Comparison of ENCODE assay signal across 12 cellular contexts in the genomic region with DNA sequence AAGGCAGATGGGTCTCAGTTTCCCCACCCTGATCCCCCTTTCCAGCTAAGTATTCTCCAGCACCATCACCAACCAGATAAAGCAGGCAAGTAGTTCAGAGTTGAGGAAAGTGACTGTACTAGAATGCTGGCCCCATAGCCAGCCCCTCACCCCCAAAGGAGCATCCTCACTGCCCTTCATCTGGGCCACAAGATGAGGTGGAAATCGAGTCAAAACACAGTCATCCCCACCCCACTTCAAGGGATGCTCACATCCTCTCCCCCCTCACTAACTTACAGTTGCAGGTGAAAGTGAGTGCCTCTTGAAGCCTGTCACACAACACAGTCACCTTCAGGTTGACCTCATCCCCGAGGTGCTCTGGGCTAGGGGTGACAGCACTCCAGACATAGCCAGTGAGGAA. TPM values are rescaled to one million over a fixed set of nuclear protein-coding genes. Genes with fewer than 3 reads are reported as not detected.
DNase-seq lines count a peak whose midpoint lies in the region; ATAC-seq, FAIRE-seq and TF ChIP-seq lines count a peak whose summit lies in the region.
"Had no signal": no experiment of that assay in that cellular context is flagged by ENCODE, and none has a peak within 500 bp of the region (broad histone marks: within the 10 kb centered on the region; RNA-seq: fewer than 3 reads in every experiment).

No MANE protein-coding gene starts in this region.

- POLR2A ChIA-PET in endothelial cell of umbilical vein (lab: Charles Lee): no interaction called here

- H3K9me1 ChIP-seq in endothelial cell of umbilical vein (replicated peaks; ENCODE audit: control insufficient read depth, extremely low read depth, insufficient read depth, low read length): no peaks in the 10 kb centered on the region

- TF ChIP-seq POLR2A in endothelial cell of umbilical vein (IDR thresholded peaks at IDR 0.05; ENCODE audit: low read depth, low read length) (no peak), lower leg skin (IDR thresholded peaks at IDR 0.05) (no peak)

- H3K9me3 ChIP-seq in endothelial cell of umbilical vein (replicated peaks; ENCODE audit: control insufficient read depth, insufficient read depth, low read length): no peaks in the 10 kb centered on the region

- peak overlapping the region; percentile 11 for H3K27ac Mint-ChIP-seq in T-helper 2 cell treated with Interferon-gamma antibody and Interleukin-4, amounts not matched to agents 5 μg/mL and 100 μg/mL, for 36 hours
- H3K27ac Mint-ChIP-seq in stimulated activated naive B cell treated with anti-CD40 and anti-IgM and Interleukin-4, amounts not matched to agents 10 μg/mL and 1 μg/mL and 100 μg/mL, for 72 hours: peak overlapping the region; percentile 98
- H3K27ac Mint-ChIP-seq: natural killer cell had no signal

- H3K36me3 Mint-ChIP-seq in T-helper 2 cell treated with Interferon-gamma antibody and Interleukin-4, amounts not matched to agents 5 μg/mL and 100 μg/mL, for 36 hours (ENCODE audit: low read depth): peaks cover 10% of the 10 kb centered on the region
- peaks cover 51 to 74% of the 10 kb centered on the region in 2 donors for H3K36me3 Mint-ChIP-seq in stimulated activated naive B cell treated with anti-CD40 and anti-IgM and Interleukin-4, amounts not matched to agents 10 μg/mL and 1 μg/mL and 100 μg/mL, for 72 hours
- H3K36me3 Mint-ChIP-seq: natural killer cell had no signal

- WGBS in lower leg skin, 2 donors: 45 to 71% methylated on average over 2 of the region's 2 CpGs

- H3K4me2 ChIP-seq in endothelial cell of umbilical vein (ENCODE audit: insufficient read depth, low read length): no peak overlapping the region

- no peak overlapping the region for H2AFZ ChIP-seq in endothelial cell of umbilical vein (ENCODE audit: low read depth, low read length)

- no peak for DNase-seq in activated CD4-positive, CD25-positive, alpha-beta regulatory T cell treated with anti-CD3 and anti-CD28 coated beads, Interleukin-2, amount 50 U/mL, for 72 hours
- DNase-seq in T-helper 2 cell treated with Interferon-gamma antibody and Interleukin-4, amounts not matched to agents 5 μg/mL and 100 μg/mL, for 36 hours (ENCODE audit: low spot score): peak; percentile 12
- DNase-seq in endothelial cell of umbilical vein (ENCODE audit: low read depth, low spot score): no peak
- DNase-seq in stimulated activated naive B cell treated with anti-CD40 and anti-IgM and Interleukin-4, amounts not matched to agents 10 μg/mL and 1 μg/mL and 100 μg/mL, for 72 hours: peak; percentile 26
- no peak for DNase-seq in NCI-H2196 treated with DMSO at 0.1 percent for 48 hours (lab: John Stamatoyannopoulos, UW; ENCODE audit: unreplicated experiment)
- no peak for DNase-seq in NCI-H748 treated with DMSO at 0.1 percent for 48 hours (lab: John Stamatoyannopoulos, UW)
- no peak for DNase-seq in lower leg skin (ENCODE audit: low spot score in 2 of 2)
- DNase-seq: natural killer cell, NCI-H1436 treated with DMSO at 0.1 percent for 48 hours had no signal

- H3K4me1 ChIP-seq in endothelial cell of umbilical vein (ENCODE audit: control insufficient read depth, extremely low read depth, insufficient read depth, low read length): peaks cover 73% of the 10 kb centered on the region

- peaks cover 0 to 21% of the 10 kb centered on the region in 2 experiments for H3K36me3 ChIP-seq in endothelial cell of umbilical vein (ENCODE audit: control insufficient read depth in 2 of 2, extremely low read depth in 1 of 2, insufficient read depth in 2 of 2, low read length in 2 of 2)

- no peaks in the 10 kb centered on the region for H3K27me3 Mint-ChIP-seq in T-helper 2 cell treated with Interferon-gamma antibody and Interleukin-4, amounts not matched to agents 5 μg/mL and 100 μg/mL, for 36 hours (ENCODE audit: low read depth)
- no peaks in the 10 kb centered on the region for H3K27me3 Mint-ChIP-seq in stimulated activated naive B cell treated with anti-CD40 and anti-IgM and Interleukin-4, amounts not matched to agents 10 μg/mL and 1 μg/mL and 100 μg/mL, for 72 hours

- no peaks in the 10 kb centered on the region for H3K79me2 ChIP-seq in endothelial cell of umbilical vein (ENCODE audit: control insufficient read depth, insufficient read depth, low read length)

- peaks cover 41% of the 10 kb centered on the region for H3K4me1 Mint-ChIP-seq in T-helper 2 cell treated with Interferon-gamma antibody and Interleukin-4, amounts not matched to agents 5 μg/mL and 100 μg/mL, for 36 hours (ENCODE audit: low read depth)
- H3K4me1 Mint-ChIP-seq in stimulated activated naive B cell treated with anti-CD40 and anti-IgM and Interleukin-4, amounts not matched to agents 10 μg/mL and 1 μg/mL and 100 μg/mL, for 72 hours: peaks cover 84 to 97% of the 10 kb centered on the region in 2 donors

- dilution Hi-C loops in endothelial cell of umbilical vein (cut with MboI; ENCODE audit: extremely low pct_ligation_motif_present, low sequenced_read_pairs): no loop called here

- peak overlapping the region; percentile 36 for H3K27ac ChIP-seq in endothelial cell of umbilical vein (ENCODE audit: insufficient read depth, low read depth, low read length)
- H3K27ac ChIP-seq: 22Rv1 had no signal

- H3K4me3 ChIP-seq in endothelial cell of umbilical vein (replicated peaks in 1 of 3; ENCODE audit: insufficient read depth in 1 of 3, low read depth in 1 of 3, low read length in 3 of 3) (no peak overlapping the region), lower leg skin (ENCODE audit: low read depth, poor library complexity, severe bottlenecking) (no peak overlapping the region)

- no peak for FAIRE-seq in endothelial cell of umbilical vein (lab: Jason Lieb, UNC)
- FAIRE-seq: endometrium had no signal

- H3K9me3 Mint-ChIP-seq in T-helper 2 cell treated with Interferon-gamma antibody and Interleukin-4, amounts not matched to agents 5 μg/mL and 100 μg/mL, for 36 hours: no peaks in the 10 kb centered on the region
- H3K9me3 Mint-ChIP-seq in stimulated activated naive B cell treated with anti-CD40 and anti-IgM and Interleukin-4, amounts not matched to agents 10 μg/mL and 1 μg/mL and 100 μg/mL, for 72 hours: peaks cover 0 to 1% of the 10 kb centered on the region in 2 donors
- H3K9me3 Mint-ChIP-seq: natural killer cell had no signal

- H3K4me3 Mint-ChIP-seq in T-helper 2 cell treated with Interferon-gamma antibody and Interleukin-4, amounts not matched to agents 5 μg/mL and 100 μg/mL, for 36 hours: no peak overlapping the region
- H3K4me3 Mint-ChIP-seq in stimulated activated naive B cell treated with anti-CD40 and anti-IgM and Interleukin-4, amounts not matched to agents 10 μg/mL and 1 μg/mL and 100 μg/mL, for 72 hours: peak overlapping the region; percentile 15 to 65
- H3K4me3 Mint-ChIP-seq: natural killer cell had no signal

- no peaks in the 10 kb centered on the region for H4K20me1 ChIP-seq in endothelial cell of umbilical vein (replicated peaks; ENCODE audit: control insufficient read depth, extremely low read depth, insufficient read depth, low read length)

- intact Hi-C loops in endothelial cell of umbilical vein (cut with micrococcal nuclease): no loop called here
- intact Hi-C loops in lower leg skin (cut with DNase I; ENCODE audit: low total_unique reads): no loop called here

- no peak for TF ChIP-seq CTCF in endothelial cell of umbilical vein (IDR thresholded peaks at IDR 0.05; ENCODE audit: extremely low read depth in 1 of 2, insufficient read depth in 1 of 2, low read depth in 1 of 2, low read length in 2 of 2)
- TF ChIP-seq CTCF in lower leg skin (IDR thresholded peaks at IDR 0.05): no peak

- BruUV-seq in endothelial cell of umbilical vein (replicated peaks; lab: Mats Ljungman, UMichigan): no TSS peak

- peak; percentile 20 to 45 for ATAC-seq in activated CD4-positive, CD25-positive, alpha-beta regulatory T cell treated with anti-CD3 and anti-CD28 coated beads, Interleukin-2, amount 50 U/mL, for 24 hours
- peak; percentile 24 to 36 for ATAC-seq in stimulated activated naive B cell treated with anti-CD40 and anti-IgM and Interleukin-4, amounts not matched to agents 10 μg/mL and 1 μg/mL and 100 μg/mL, for 72 hours (replicated peaks)
- ATAC-seq: natural killer cell had no signal

- H3K27me3 ChIP-seq in endothelial cell of umbilical vein (ENCODE audit: control insufficient read depth in 2 of 2, insufficient read depth in 2 of 2, low read length in 2 of 2): no peaks in the 10 kb centered on the region

- no peak overlapping the region for H3K9ac ChIP-seq in endothelial cell of umbilical vein (replicated peaks; ENCODE audit: extremely low read depth, insufficient read depth, low read length)

- CTCF ChIA-PET in endothelial cell of umbilical vein (lab: Charles Lee): interaction anchor here (0.6 to 9.2 kb wide), 10 partner anchors 14 to 39 kb away, joined by 3 to 94 read pairs (median 10); partner anchors contain the start of gene PIK3C2B

RNA-seq across cellular contexts. Expression of gene PIK3C2B, which starts 30.4 kb away (rescaled TPM):
- total RNA-seq in endothelial cell of umbilical vein (41.8 and 49.0 TPM in 2 replicates), lower leg skin (10 to 100 TPM; 51.7 to 92.1 (median 62.1) TPM)
- 33.7 and 36.3 TPM in 2 replicates for polyA plus RNA-seq in endothelial cell of umbilical vein
- 19.6 and 22.7 TPM in 2 replicates for polyA plus RNA-seq in endothelial cell of umbilical vein (2011; cell fraction: cytosol; rRNA removed)
- polyA plus RNA-seq in endothelial cell of umbilical vein (2011; cell fraction: nucleus; rRNA removed): 66.4 and 67.8 TPM in 2 replicates
- polyA plus RNA-seq in endothelial cell of umbilical vein (2012): 4.7 and 8.1 TPM in 2 replicates
- polyA minus RNA-seq in endothelial cell of umbilical vein: 87.9 and 88.7 TPM in 2 replicates
- polyA minus RNA-seq in endothelial cell of umbilical vein (2011; cell fraction: cytosol; rRNA and poly(A)+ RNA removed): 55.5 TPM
- 89.1 and 98.8 TPM in 2 replicates for polyA minus RNA-seq in endothelial cell of umbilical vein (2011; cell fraction: nucleus; rRNA and poly(A)+ RNA removed)

RNA-seq across cellular contexts. Expression of gene MDM4, which starts 52.0 kb away (rescaled TPM):
- total RNA-seq in endothelial cell of umbilical vein (49.6 and 67.0 TPM in 2 replicates), lower leg skin (10 to 100 TPM; 32.4 to 89.0 (median 43.0) TPM)
- polyA plus RNA-seq in endothelial cell of umbilical vein: 10.4 and 11.7 TPM in 2 replicates
- 3.3 and 5.0 TPM in 2 replicates for polyA plus RNA-seq in endothelial cell of umbilical vein (2011; cell fraction: cytosol; rRNA removed)
- 69.0 and 78.9 TPM in 2 replicates for polyA plus RNA-seq in endothelial cell of umbilical vein (2011; cell fraction: nucleus; rRNA removed)
- polyA plus RNA-seq in endothelial cell of umbilical vein (2012): 6.3 and 8.8 TPM in 2 replicates
- 76.0 and 107 TPM in 2 replicates for polyA minus RNA-seq in endothelial cell of umbilical vein
- polyA minus RNA-seq in endothelial cell of umbilical vein (2011; cell fraction: cytosol; rRNA and poly(A)+ RNA removed): 10.9 TPM
- 155 and 217 TPM in 2 replicates for polyA minus RNA-seq in endothelial cell of umbilical vein (2011; cell fraction: nucleus; rRNA and poly(A)+ RNA removed)

RNA-seq across cellular contexts. Expression of gene PPP1R15B, which starts 52.6 kb away (rescaled TPM):
- total RNA-seq in endothelial cell of umbilical vein: 39.8 and 41.7 TPM in 2 replicates
- 15.4 and 16.8 TPM in 2 replicates for polyA plus RNA-seq in endothelial cell of umbilical vein
- 17.9 and 19.4 TPM in 2 replicates for polyA plus RNA-seq in endothelial cell of umbilical vein (2011; cell fraction: cytosol; rRNA removed)
- polyA plus RNA-seq in endothelial cell of umbilical vein (2011; cell fraction: nucleus; rRNA removed): 19.4 and 23.4 TPM in 2 replicates
- polyA plus RNA-seq in endothelial cell of umbilical vein (2012): 13.3 and 19.0 TPM in 2 replicates
- polyA minus RNA-seq in endothelial cell of umbilical vein: 38.0 and 39.1 TPM in 2 replicates
- polyA minus RNA-seq in endothelial cell of umbilical vein (2011; cell fraction: cytosol; rRNA and poly(A)+ RNA removed): 107 TPM
- polyA minus RNA-seq in endothelial cell of umbilical vein (2011; cell fraction: nucleus; rRNA and poly(A)+ RNA removed): 47.6 and 55.9 TPM in 2 replicates
- 10 to 100 TPM; 37.9 to 56.4 (median 49.5) TPM for total RNA-seq in lower leg skin

Comparison
In these comparisons a context has a peak if more than half of its experiments do, and no peak if none do; other contexts are left out.
1. DNase-seq: peak in T-helper 2 cell treated with Interferon-gamma antibody and Interleukin-4, amounts not matched to agents 5 μg/mL and 100 μg/mL, for 36 hours (single experiment) and stimulated activated naive B cell treated with anti-CD40 and anti-IgM and Interleukin-4, amounts not matched to agents 10 μg/mL and 1 μg/mL and 100 μg/mL, for 72 hours (single experiment); none in activated CD4-positive, CD25-positive, alpha-beta regulatory T cell treated with anti-CD3 and anti-CD28 coated beads, Interleukin-2, amount 50 U/mL, for 72 hours (single experiment), endothelial cell of umbilical vein (single experiment), NCI-H2196 treated with DMSO at 0.1 percent for 48 hours (single experiment), NCI-H748 treated with DMSO at 0.1 percent for 48 hours (single experiment) and lower leg skin (0 of 2).